9 cellular contexts compared by ENCODE assay signal in genomic region chr9:5587024-5587423, GRCh38. TPM values are rescaled to one million over a fixed set of nuclear protein-coding genes. Genes with fewer than 3 reads are reported as not detected.
A peak's percentile ranks its signal among the peaks of the same experiment; 100 is the strongest.
DNase-seq lines count a peak whose midpoint lies in the region; ATAC-seq lines count a peak whose summit lies in the region.
"Had no signal": no experiment of that assay in that cellular context is flagged by ENCODE, and none has a peak within 500 bp of the region (broad histone marks: within the 10 kb centered on the region; RNA-seq: fewer than 3 reads in every experiment).

No MANE protein-coding gene starts in this region.

- POLR2A ChIA-PET in naive thymus-derived CD4-positive, alpha-beta T cell (lab: Charles Lee): interaction anchor here (0.7 to 7.0 kb wide), 13 partner anchors 12 to 349 kb away, joined by 3 to 82 read pairs (median 5); partner anchors contain the start of genes CD274, PLGRKT and RIC1

- H3K36me3 ChIP-seq in naive thymus-derived CD4-positive, alpha-beta T cell (ENCODE audit: control insufficient read depth in 2 of 3, insufficient read depth in 3 of 3, low read length in 3 of 3): no peaks in the 10 kb centered on the region

- peaks cover 0 to 7% of the 10 kb centered on the region in 2 donors for H3K36me3 Mint-ChIP-seq in activated naive CD4-positive, alpha-beta T cell treated with anti-CD3 and anti-CD28 coated beads, Interleukin-2, amount 50 U/mL, for 72 hours
- H3K36me3 Mint-ChIP-seq in naive thymus-derived CD4-positive, alpha-beta T cell: peaks cover 0 to 22% (median 0%) of the 10 kb centered on the region in 5 donors

- DNase-seq in AG08395 (ENCODE audit: low spot score): peak; percentile 57
- peak; percentile 76 for DNase-seq in HT1080 (ENCODE audit: low read depth)
- peak; percentile 46 to 73 for DNase-seq in activated naive CD4-positive, alpha-beta T cell treated with anti-CD3 and anti-CD28 coated beads, Interleukin-2, amount 50 U/mL, for 72 hours (ENCODE audit: low spot score in 2 of 2)
- peak in 1 of 9 donors; percentile 48 for DNase-seq in naive thymus-derived CD4-positive, alpha-beta T cell
- no peak for DNase-seq in DMS53 (lab: John Stamatoyannopoulos, UW)
- DNase-seq in NCI-H1092 treated with DMSO at 0.1 percent for 48 hours (lab: John Stamatoyannopoulos, UW): no peak
- DNase-seq in effector CD4-positive, alpha-beta T cell: no peak
- no peak for DNase-seq in NCI-H1417 (lab: John Stamatoyannopoulos, UW)
- DNase-seq: SHP77 treated with DMSO at 0.1 percent for 48 hours had no signal

- H3K9me3 Mint-ChIP-seq in activated naive CD4-positive, alpha-beta T cell treated with anti-CD3 and anti-CD28 coated beads, Interleukin-2, amount 50 U/mL, for 72 hours: no peaks in the 10 kb centered on the region
- H3K9me3 Mint-ChIP-seq in naive thymus-derived CD4-positive, alpha-beta T cell: no peaks in the 10 kb centered on the region

- peak; percentile 81 to 82 for ATAC-seq in activated naive CD4-positive, alpha-beta T cell treated with anti-CD3 and anti-CD28 coated beads, Interleukin-2, amount 50 U/mL, for 72 hours
- no peak for ATAC-seq in naive thymus-derived CD4-positive, alpha-beta T cell

- no peaks in the 10 kb centered on the region for H3K9me3 ChIP-seq in naive thymus-derived CD4-positive, alpha-beta T cell (ENCODE audit: control insufficient read depth in 2 of 3, low read length in 3 of 3)

- H3K4me3 Mint-ChIP-seq in naive thymus-derived CD4-positive, alpha-beta T cell: peak overlapping the region in 8 of 10 donors; percentile 3 to 70 (median 58)

- H3K27me3 ChIP-seq in naive thymus-derived CD4-positive, alpha-beta T cell (ENCODE audit: control insufficient read depth in 2 of 2, insufficient read depth in 2 of 2, low read length in 2 of 2): no peaks in the 10 kb centered on the region

- H3K4me1 Mint-ChIP-seq in naive thymus-derived CD4-positive, alpha-beta T cell: peaks cover 25 to 66% (median 50%) of the 10 kb centered on the region in 7 donors

- intact Hi-C loops in naive thymus-derived CD4-positive, alpha-beta T cell (cut with micrococcal nuclease): loop anchor here (5.0 to 10.0 kb wide), 4 partner anchors 55 to 602 kb away; partner anchors contain the start of genes RLN1 (in 2 of the 2), JAK2 (in 1 of the 2) and RLN2 (in 1 of the 2)

- H3K4me3 ChIP-seq in naive thymus-derived CD4-positive, alpha-beta T cell (ENCODE audit: low read length): no peak overlapping the region

- H3K27ac Mint-ChIP-seq in activated naive CD4-positive, alpha-beta T cell treated with anti-CD3 and anti-CD28 coated beads, Interleukin-2, amount 50 U/mL, for 72 hours: peak overlapping the region; percentile 79 to 92
- H3K27ac Mint-ChIP-seq in naive thymus-derived CD4-positive, alpha-beta T cell: peak overlapping the region; percentile 85 to 99 (median 97)

- peaks cover 0 to 7% (median 0%) of the 10 kb centered on the region in 5 donors for H3K27me3 Mint-ChIP-seq in naive thymus-derived CD4-positive, alpha-beta T cell

- peak overlapping the region; percentile 61 for H3K27ac ChIP-seq in naive thymus-derived CD4-positive, alpha-beta T cell (ENCODE audit: low read depth, low read length)

- peaks cover 24 to 32% of the 10 kb centered on the region in 2 donors for H3K4me1 ChIP-seq in naive thymus-derived CD4-positive, alpha-beta T cell (ENCODE audit: control insufficient read depth in 2 of 2, insufficient read depth in 2 of 2, low read length in 2 of 2)

- CTCF ChIA-PET in naive thymus-derived CD4-positive, alpha-beta T cell (lab: Charles Lee): interaction anchor here (0.6 to 5.5 kb wide), 11 partner anchors 9 to 827 kb away, joined by 3 to 83 read pairs (median 4); partner anchors contain the start of genes CD274 and PLGRKT

RNA-seq across cellular contexts. Expression of gene RIC1, which starts 41.9 kb away (rescaled TPM):
- total RNA-seq in HT1080 (2014; rRNA removed; shearing (Covaris generic)): 13.2 and 14.4 TPM in 2 replicates
- 10.9 and 14.1 TPM in 2 replicates for polyA plus RNA-seq in HT1080 (2015; cell fraction: cytosol; rRNA removed)
- 35.8 and 38.5 TPM in 2 replicates for polyA plus RNA-seq in HT1080 (2015; cell fraction: nucleus; rRNA removed)
- 10 to 100 TPM; 25.6 to 26.7 TPM for total RNA-seq in activated naive CD4-positive, alpha-beta T cell treated with anti-CD3 and anti-CD28 coated beads, Interleukin-2, amount 50 U/mL, for 72 hours
- total RNA-seq in naive thymus-derived CD4-positive, alpha-beta T cell: 10 to 100 TPM; 20.2 to 28.2 (median 25.9) TPM
- 1 to 10 TPM; 4.8 to 9.3 TPM for polyA plus RNA-seq in naive thymus-derived CD4-positive, alpha-beta T cell

Comparison
In these comparisons a context has a peak if more than half of its experiments do, and no peak if none do; other contexts are left out.
1. DNase-seq: peak in AG08395 (single experiment), HT1080 (single experiment) and activated naive CD4-positive, alpha-beta T cell treated with anti-CD3 and anti-CD28 coated beads, Interleukin-2, amount 50 U/mL, for 72 hours (2 of 2); none in DMS53 (single experiment), NCI-H1092 treated with DMSO at 0.1 percent for 48 hours (single experiment), effector CD4-positive, alpha-beta T cell (single experiment) and NCI-H1417 (0 of 3).